8 cellular contexts compared by ENCODE assay signal in the genomic region with DNA sequence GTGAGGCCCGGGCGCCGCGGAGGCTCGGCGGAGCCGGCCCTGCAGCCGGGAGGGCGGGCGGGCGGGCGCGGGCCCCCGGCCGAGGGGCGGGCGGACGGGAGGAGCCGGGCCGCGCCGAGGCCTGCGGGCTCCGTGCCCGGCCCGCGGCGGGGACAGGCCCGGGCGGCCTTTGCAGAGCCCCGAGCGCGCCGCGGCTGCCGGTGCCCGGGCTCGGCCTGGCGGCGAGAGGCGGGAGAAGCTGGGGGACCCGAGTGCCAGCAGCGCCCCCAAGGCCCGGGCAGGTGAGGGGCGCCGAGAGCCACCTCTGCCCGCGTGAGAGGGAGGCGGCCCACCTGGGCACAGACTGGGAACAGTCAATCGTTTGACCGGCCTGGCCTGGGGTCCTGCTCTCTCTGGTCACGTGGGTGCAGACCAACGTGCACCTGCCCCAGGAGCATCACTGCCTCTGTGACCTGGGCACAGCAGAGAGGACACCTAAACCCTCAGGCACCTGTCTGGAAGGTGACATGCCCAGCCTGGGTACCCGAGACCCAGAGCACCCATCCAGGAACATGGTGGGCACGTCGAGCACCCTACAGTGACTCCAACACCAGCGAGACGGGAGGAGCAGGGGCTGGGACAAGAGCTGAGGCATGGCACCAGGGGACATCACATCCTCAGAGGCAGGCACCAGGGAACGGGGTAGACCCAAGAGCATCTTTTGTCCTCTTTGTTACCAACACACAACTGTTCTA. TPM values are rescaled to one million over a fixed set of nuclear protein-coding genes. Genes with fewer than 3 reads are reported as not detected.
DNase-seq lines count a peak whose midpoint lies in the region; TF ChIP-seq lines count a peak whose summit lies in the region.

No MANE protein-coding gene starts in this region.

- WGBS in ectodermal cell, 2 experiments: 8% methylated on average over 59 of the region's 59 CpGs
- 12% methylated on average over 32 to 52 of the region's 59 CpGs for WGBS in mesodermal cell (ENCODE audit: insufficient coverage in 2 of 2), 2 experiments
- 21 to 38% methylated on average over 6 to 12 of the region's 59 CpGs for WGBS in thyroid gland, 2 donors

- peak overlapping the region; percentile 68 for H3K4me3 ChIP-seq in WERI-Rb-1 (ENCODE audit: low read depth, low read length)
- H3K4me3 ChIP-seq in ectodermal cell (ENCODE audit: insufficient read depth, low read depth, low read length): peak overlapping the region; percentile 56
- H3K4me3 ChIP-seq in mesodermal cell (ENCODE audit: extremely low read depth, insufficient read depth, low read length, poor library complexity, severe bottlenecking): peak overlapping the region; percentile 45
- H3K4me3 ChIP-seq in thyroid gland (replicated peaks in 1 of 3): peak overlapping the region in 2 of 3 donors; percentile 11 to 51

- H3K27ac ChIP-seq in WERI-Rb-1 (peak overlapping the region; percentile 81), ectodermal cell (ENCODE audit: insufficient read depth, low read depth, low read length, poor library complexity, severe bottlenecking) (no peak overlapping the region), mesodermal cell (ENCODE audit: low read depth, low read length, severe bottlenecking) (peak overlapping the region; percentile 1), thyroid gland (peak overlapping the region in 2 of 3 donors; percentile 17 to 65)

- DNase-seq in NCI-H82 (lab: John Stamatoyannopoulos, UW) (peak; percentile 48), NCI-H82 treated with DMSO at 0.1 percent for 48 hours (lab: John Stamatoyannopoulos, UW; ENCODE audit: unreplicated experiment) (no peak), WERI-Rb-1 (peak; percentile 44), thyroid gland (no peak), GF-D8 (lab: John Stamatoyannopoulos, UW) (no peak), NCI-H187 treated with DMSO at 0.1 percent for 48 hours (lab: John Stamatoyannopoulos, UW) (no peak)

- H3K36me3 ChIP-seq in WERI-Rb-1 (peaks cover 21% of the 10 kb centered on the region), ectodermal cell (ENCODE audit: control insufficient read depth, insufficient read depth, low read length) (no peaks in the 10 kb centered on the region), mesodermal cell (ENCODE audit: control insufficient read depth, insufficient read depth, low read length) (peaks cover 5% of the 10 kb centered on the region), thyroid gland (no peaks in the 10 kb centered on the region)

- peaks cover 25% of the 10 kb centered on the region for H3K4me1 ChIP-seq in ectodermal cell (ENCODE audit: control insufficient read depth, insufficient read depth, low read length)
- peaks cover 17% of the 10 kb centered on the region for H3K4me1 ChIP-seq in mesodermal cell (ENCODE audit: control insufficient read depth, insufficient read depth, low read length, poor library complexity, severe bottlenecking)
- peaks cover 10 to 20% of the 10 kb centered on the region in 2 donors for H3K4me1 ChIP-seq in thyroid gland

- intact Hi-C loops in thyroid gland (cut with DNase I): no loop called here

- H3K9me3 ChIP-seq in WERI-Rb-1 (ENCODE audit: severe bottlenecking) (peaks cover 13% of the 10 kb centered on the region), ectodermal cell (ENCODE audit: control insufficient read depth, low read length) (peaks cover 6% of the 10 kb centered on the region), mesodermal cell (ENCODE audit: control insufficient read depth, low read length) (peaks cover 12% of the 10 kb centered on the region), thyroid gland (no peaks in the 10 kb centered on the region)

- TF ChIP-seq CTCF in WERI-Rb-1 (IDR thresholded peaks at IDR 0.05; ENCODE audit: low read depth, low read length): peak; percentile 26
- TF ChIP-seq CTCF in thyroid gland (IDR thresholded peaks at IDR 0.05): no peak

- no peak for TF ChIP-seq POLR2A in thyroid gland (IDR thresholded peaks at IDR 0.05)

- H3K27me3 ChIP-seq in WERI-Rb-1 (ENCODE audit: insufficient read depth, low read depth, severe bottlenecking) (no peaks in the 10 kb centered on the region), ectodermal cell (ENCODE audit: control insufficient read depth, insufficient read depth, low read length, poor library complexity, severe bottlenecking) (no peaks in the 10 kb centered on the region), thyroid gland (no peaks in the 10 kb centered on the region)

RNA-seq across cellular contexts. Expression of a gene that starts 0.6 kb away (rescaled TPM):
- 21.1 TPM for polyA plus RNA-seq in ectodermal cell (2013, experiment 1 of 4)
- 23.4 TPM for polyA plus RNA-seq in ectodermal cell (2013, experiment 2 of 4)
- polyA plus RNA-seq in ectodermal cell (2013, experiment 3 of 4): 17.0 TPM
- polyA plus RNA-seq in ectodermal cell (2013, experiment 4 of 4): 19.6 TPM
- 19.5 TPM for polyA plus RNA-seq in mesodermal cell (2013, experiment 1 of 2)
- polyA plus RNA-seq in mesodermal cell (2013, experiment 2 of 2): 17.1 TPM
- total RNA-seq in thyroid gland: 10 to 100 TPM; 13.4 to 19.3 (median 15.5) TPM

Comparison
In these comparisons a context has a peak if more than half of its experiments do, and no peak if none do; other contexts are left out.
1. DNase-seq: peak in NCI-H82 (single experiment) and WERI-Rb-1 (single experiment); none in NCI-H82 treated with DMSO at 0.1 percent for 48 hours (single experiment), thyroid gland (0 of 2), GF-D8 (single experiment) and NCI-H187 treated with DMSO at 0.1 percent for 48 hours (single experiment).
2. Peak in every context shown above with its lines, with median percentiles within 50 percentile points of each other: H3K4me3 ChIP-seq.